Comparison of ENCODE assay signal across 8 cellular contexts in genomic region chr6:152271681-152272464, GRCh38.
DNase-seq lines count a peak whose midpoint lies in the region; ATAC-seq and TF ChIP-seq lines count a peak whose summit lies in the region.

No MANE protein-coding gene starts in this region.

- ATAC-seq in GM19455 (IDR thresholded peaks at IDR 0.05; ENCODE audit: unreplicated experiment) (peak; percentile 76), heart left ventricle (peak; percentile 68 to 77 (median 71))
- ATAC-seq in activated T-cell treated with anti-CD3 and anti-CD28 coated beads, Interleukin-2, amount 50 U/mL, for 4 hours, result no peak

- DNase-seq in A172 (ENCODE audit: low spot score) (peak; percentile 61), NCI-H2171 (lab: John Stamatoyannopoulos, UW) (peak; percentile 52), heart left ventricle (peak in 4 of 5 donors; percentile 37 to 69 (median 55)), tibial nerve (ENCODE audit: low spot score in 2 of 2) (no peak), NAMALWA (ENCODE audit: low spot score) (no peak)
- no peak for DNase-seq in central memory CD4-positive, alpha-beta T cell
- DNase-seq in activated T-cell treated with anti-CD3 and anti-CD28 coated beads, Interleukin-2, amount 50 U/mL, for 4 hours, result no peak

- TF ChIP-seq POLR2A in heart left ventricle (IDR thresholded peaks at IDR 0.05) (no peak), tibial nerve (IDR thresholded peaks at IDR 0.05) (no peak)

- H3K9me3 Mint-ChIP-seq in activated T-cell treated with anti-CD3 and anti-CD28 coated beads, Interleukin-2, amount 50 U/mL, for 4 hours, result no peaks in the 10 kb centered on the region

- peaks cover 0 to 78% (median 68%) of the 10 kb centered on the region in 9 donors for H3K36me3 ChIP-seq in heart left ventricle
- H3K36me3 ChIP-seq in tibial nerve, result peaks cover 0 to 27% (median 0%) of the 10 kb centered on the region in 3 donors

- no peaks in the 10 kb centered on the region for H3K9me3 ChIP-seq in heart left ventricle
- H3K9me3 ChIP-seq in tibial nerve, result no peaks in the 10 kb centered on the region

- no peaks in the 10 kb centered on the region for H3K27me3 ChIP-seq in heart left ventricle
- H3K27me3 ChIP-seq in tibial nerve, result no peaks in the 10 kb centered on the region

- peak; percentile 40 to 81 for TF ChIP-seq EP300 in tibial nerve (IDR thresholded peaks at IDR 0.05)

- H3K36me3 Mint-ChIP-seq in activated T-cell treated with anti-CD3 and anti-CD28 coated beads, Interleukin-2, amount 50 U/mL, for 4 hours (ENCODE audit: insufficient read depth), result peaks cover 20% of the 10 kb centered on the region

- peaks cover 3% of the 10 kb centered on the region for H3K4me1 Mint-ChIP-seq in activated T-cell treated with anti-CD3 and anti-CD28 coated beads, Interleukin-2, amount 50 U/mL, for 4 hours (ENCODE audit: low read depth)

- H3K4me3 ChIP-seq in heart left ventricle (peak overlapping the region in 1 of 12 donors; percentile 19), tibial nerve (peak overlapping the region in 1 of 4 donors; percentile 12)

- no peak overlapping the region for H3K4me3 Mint-ChIP-seq in activated T-cell treated with anti-CD3 and anti-CD28 coated beads, Interleukin-2, amount 50 U/mL, for 4 hours

- H3K27me3 Mint-ChIP-seq in activated T-cell treated with anti-CD3 and anti-CD28 coated beads, Interleukin-2, amount 50 U/mL, for 4 hours (ENCODE audit: low read depth), result no peaks in the 10 kb centered on the region

- intact Hi-C loops in heart left ventricle (cut with DNase I), result loop anchor here in 2 of 10 donors (5.0 to 10.0 kb wide), 4 partner anchors 57 to 577 kb away; no protein-coding TSS in a partner anchor

- peak overlapping the region; percentile 40 to 75 (median 68) for H3K27ac ChIP-seq in heart left ventricle
- H3K27ac ChIP-seq in tibial nerve, result peak overlapping the region; percentile 38 to 86 (median 66)

- H3K4me1 ChIP-seq in heart left ventricle, result peaks cover 6 to 56% (median 42%) of the 10 kb centered on the region in 12 donors
- H3K4me1 ChIP-seq in tibial nerve, result peaks cover 3 to 60% (median 18%) of the 10 kb centered on the region in 4 donors

- peak in 1 of 12 donors; percentile 5 for TF ChIP-seq CTCF in heart left ventricle (IDR thresholded peaks at IDR 0.05)
- no peak for TF ChIP-seq CTCF in tibial nerve (IDR thresholded peaks at IDR 0.05)

- WGBS in heart left ventricle, 4 donors, result 17 to 40% (median 25%) methylated on average over 7 of the region's 7 CpGs
- 7 to 20% methylated on average over 7 of the region's 7 CpGs for WGBS in tibial nerve, 2 donors

Comparison
In these comparisons a context has a peak if more than half of its experiments do, and no peak if none do; other contexts are left out.
1. DNase-seq: peak in A172 (single experiment), NCI-H2171 (single experiment) and heart left ventricle (4 of 5); none in tibial nerve (0 of 2), central memory CD4-positive, alpha-beta T cell (single experiment), NAMALWA (single experiment) and activated T-cell treated with anti-CD3 and anti-CD28 coated beads, Interleukin-2, amount 50 U/mL, for 4 hours (single experiment).
2. ATAC-seq: peak in GM19455 (single experiment) and heart left ventricle (4 of 4); none in activated T-cell treated with anti-CD3 and anti-CD28 coated beads, Interleukin-2, amount 50 U/mL, for 4 hours (0 of 2).